1 cellular context compared by ENCODE assay signal in the genomic region with DNA sequence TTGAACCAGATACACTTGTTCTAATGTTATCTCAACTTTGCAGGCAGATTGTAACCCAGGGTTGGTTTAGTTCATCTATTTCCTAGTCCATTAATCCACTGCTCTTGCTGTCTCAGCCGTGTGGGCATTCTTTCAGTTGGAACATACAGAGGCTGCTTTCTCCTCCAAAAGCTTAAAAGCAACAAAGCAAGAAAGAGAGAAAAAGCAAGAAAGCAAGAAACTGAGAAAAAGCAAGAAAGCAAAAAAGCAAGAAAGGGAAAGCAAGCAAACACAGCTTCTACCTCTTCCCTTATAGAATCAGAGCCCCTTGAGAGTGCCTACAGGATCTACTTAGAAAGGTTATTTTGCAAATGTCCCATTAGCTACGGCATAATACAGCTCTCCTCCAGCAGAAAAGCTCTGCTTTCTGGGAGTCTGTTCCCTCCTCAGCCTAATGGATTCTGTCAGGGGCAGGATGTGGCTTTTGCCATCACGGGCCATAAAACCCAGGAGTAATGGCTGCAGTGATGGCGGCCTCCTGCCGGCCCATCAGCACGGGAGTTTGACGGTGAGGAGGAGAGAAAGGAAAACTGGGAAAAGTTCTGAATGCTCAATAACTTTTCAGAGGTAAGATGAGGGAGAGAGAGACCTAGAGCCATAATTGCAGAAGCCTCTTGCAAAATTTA.
TF ChIP-seq lines count a peak whose summit lies in the region.

No MANE protein-coding gene starts in this region.

TF ChIP-seq in K562, 482 proteins besides CTCF, POLR2A, EP300 and RAD21 (continued from another document and continues in another):
- TF ChIP-seq, protein P1, sequence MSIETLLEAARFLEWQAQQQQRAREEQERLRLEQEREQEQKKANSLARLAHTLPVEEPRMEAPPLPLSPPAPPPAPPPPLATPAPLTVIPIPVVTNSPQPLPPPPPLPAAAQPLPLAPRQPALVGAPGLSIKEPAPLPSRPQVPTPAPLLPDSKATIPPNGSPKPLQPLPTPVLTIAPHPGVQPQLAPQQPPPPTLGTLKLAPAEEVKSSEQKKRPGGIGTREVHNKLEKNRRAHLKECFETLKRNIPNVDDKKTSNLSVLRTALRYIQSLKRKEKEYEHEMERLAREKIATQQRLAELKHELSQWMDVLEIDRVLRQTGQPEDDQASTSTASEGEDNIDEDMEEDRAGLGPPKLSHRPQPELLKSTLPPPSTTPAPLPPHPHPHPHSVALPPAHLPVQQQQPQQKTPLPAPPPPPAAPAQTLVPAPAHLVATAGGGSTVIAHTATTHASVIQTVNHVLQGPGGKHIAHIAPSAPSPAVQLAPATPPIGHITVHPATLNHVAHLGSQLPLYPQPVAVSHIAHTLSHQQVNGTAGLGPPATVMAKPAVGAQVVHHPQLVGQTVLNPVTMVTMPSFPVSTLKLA (conservative IDR thresholded peaks at IDR 0.05): no peak; a peak in 1 of 4 replicates
- TF ChIP-seq MED1 (CRISPR knock-in tag; IDR thresholded peaks at IDR 0.05; ENCODE audit: borderline replicate concordance) (no peak), GTF2F1 (IDR thresholded peaks at IDR 0.05; ENCODE audit: low read depth, low read length) (no peak), SIN3B (IDR thresholded peaks at IDR 0.05; ENCODE audit: low read depth) (no peak), SMARCB1 (IDR thresholded peaks at IDR 0.05; ENCODE audit: insufficient read length, low read depth) (no peak), ZFP1 (CRISPR knock-in tag; IDR thresholded peaks at IDR 0.05) (no peak), ETS2 (tag; IDR thresholded peaks at IDR 0.05; ENCODE audit: borderline replicate concordance, poor library complexity, severe bottlenecking) (no peak), MXI1 (IDR thresholded peaks at IDR 0.05; ENCODE audit: low read depth, low read length) (no peak), ZNF324 (CRISPR knock-in tag; IDR thresholded peaks at IDR 0.05) (no peak), KLF13 (tag; IDR thresholded peaks at IDR 0.05; ENCODE audit: borderline replicate concordance, low read depth) (no peak), MAFK (IDR thresholded peaks at IDR 0.05; ENCODE audit: low read length) (peak; percentile 18; the same call in 1 of the 2 replicates), SIX5 (IDR thresholded peaks at IDR 0.05; ENCODE audit: borderline replicate concordance in 1 of 2, insufficient read depth in 1 of 2, low read depth in 1 of 2, low read length in 2 of 2) (no peak), ZFX (CRISPR knock-in tag; IDR thresholded peaks at IDR 0.05) (peak; percentile 70), FIP1L1 (IDR thresholded peaks at IDR 0.05; ENCODE audit: low read depth, low read length, poor library complexity, severe bottlenecking) (no peak), MYC (IDR thresholded peaks at IDR 0.05; ENCODE audit: low read depth, low read length) (peak; percentile 37; the same call in 1 of the 2 replicates), MYC (CRISPR knock-in tag; IDR thresholded peaks at IDR 0.05; ENCODE audit: borderline replicate concordance, low read depth) (no peak), ZKSCAN3 (CRISPR knock-in tag; IDR thresholded peaks at IDR 0.05) (no peak), KDM5B (IDR thresholded peaks at IDR 0.05; ENCODE audit: insufficient replicate concordance, low read depth, low read length) (no peak), ZNF140 (CRISPR knock-in tag; IDR thresholded peaks at IDR 0.05) (no peak; the same call in 1 of the 2 replicates), SMAD2 (IDR thresholded peaks at IDR 0.05; ENCODE audit: low read depth, low read length) (no peak), SMAD3 (CRISPR knock-in tag; conservative IDR thresholded peaks at IDR 0.05) (no peak; the same call in 1 of the 2 replicates), SRSF3 (IDR thresholded peaks at IDR 0.05; ENCODE audit: insufficient read depth, low read length) (no peak), ZNF77 (CRISPR knock-in tag; IDR thresholded peaks at IDR 0.05) (no peak), KAT8 (IDR thresholded peaks at IDR 0.05; ENCODE audit: low read depth) (no peak), ZNF12 (CRISPR knock-in tag; IDR thresholded peaks at IDR 0.05) (no peak), SIN3A (IDR thresholded peaks at IDR 0.05; ENCODE audit: borderline replicate concordance in 2 of 2, control insufficient read depth in 1 of 2, low read depth in 2 of 2, low read length in 2 of 2) (no peak), ZNF778 (CRISPR knock-in tag; IDR thresholded peaks at IDR 0.05) (no peak), GATAD2A (IDR thresholded peaks at IDR 0.05) (no peak), RFX5 (IDR thresholded peaks at IDR 0.05; ENCODE audit: low read depth, low read length) (no peak), SRSF7 (optimal IDR thresholded peaks at IDR 0.05; ENCODE audit: low read depth, low read length) (no peak), POU5F1 (IDR thresholded peaks at IDR 0.05; ENCODE audit: borderline replicate concordance, low read depth, low read length, partially characterized antibody) (no peak), CSDE1 (IDR thresholded peaks at IDR 0.05) (0 out of 4 replicates have a peak, but pooled peaks of 1 of the 2 experiments have one; percentile 68), JUND (IDR thresholded peaks at IDR 0.05; ENCODE audit: borderline replicate concordance, low read depth, low read length) (peak; percentile 47; the same call in 1 of the 2 replicates), JUND (tag; IDR thresholded peaks at IDR 0.05; ENCODE audit: borderline replicate concordance, low read depth, low read length) (no peak; the same call in 2 of the 3 replicates)
- TF ChIP-seq, protein P2, sequence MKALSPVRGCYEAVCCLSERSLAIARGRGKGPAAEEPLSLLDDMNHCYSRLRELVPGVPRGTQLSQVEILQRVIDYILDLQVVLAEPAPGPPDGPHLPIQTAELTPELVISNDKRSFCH (CRISPR knock-in tag; IDR thresholded peaks at IDR 0.05): no peak
- TF ChIP-seq, protein P2 (tag; IDR thresholded peaks at IDR 0.05): no peak
- TF ChIP-seq, protein P3, sequence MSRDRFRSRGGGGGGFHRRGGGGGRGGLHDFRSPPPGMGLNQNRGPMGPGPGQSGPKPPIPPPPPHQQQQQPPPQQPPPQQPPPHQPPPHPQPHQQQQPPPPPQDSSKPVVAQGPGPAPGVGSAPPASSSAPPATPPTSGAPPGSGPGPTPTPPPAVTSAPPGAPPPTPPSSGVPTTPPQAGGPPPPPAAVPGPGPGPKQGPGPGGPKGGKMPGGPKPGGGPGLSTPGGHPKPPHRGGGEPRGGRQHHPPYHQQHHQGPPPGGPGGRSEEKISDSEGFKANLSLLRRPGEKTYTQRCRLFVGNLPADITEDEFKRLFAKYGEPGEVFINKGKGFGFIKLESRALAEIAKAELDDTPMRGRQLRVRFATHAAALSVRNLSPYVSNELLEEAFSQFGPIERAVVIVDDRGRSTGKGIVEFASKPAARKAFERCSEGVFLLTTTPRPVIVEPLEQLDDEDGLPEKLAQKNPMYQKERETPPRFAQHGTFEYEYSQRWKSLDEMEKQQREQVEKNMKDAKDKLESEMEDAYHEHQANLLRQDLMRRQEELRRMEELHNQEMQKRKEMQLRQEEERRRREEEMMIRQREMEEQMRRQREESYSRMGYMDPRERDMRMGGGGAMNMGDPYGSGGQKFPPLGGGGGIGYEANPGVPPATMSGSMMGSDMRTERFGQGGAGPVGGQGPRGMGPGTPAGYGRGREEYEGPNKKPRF (IDR thresholded peaks at IDR 0.05; ENCODE audit: low read depth, low read length): no peak
- TF ChIP-seq, protein P4, sequence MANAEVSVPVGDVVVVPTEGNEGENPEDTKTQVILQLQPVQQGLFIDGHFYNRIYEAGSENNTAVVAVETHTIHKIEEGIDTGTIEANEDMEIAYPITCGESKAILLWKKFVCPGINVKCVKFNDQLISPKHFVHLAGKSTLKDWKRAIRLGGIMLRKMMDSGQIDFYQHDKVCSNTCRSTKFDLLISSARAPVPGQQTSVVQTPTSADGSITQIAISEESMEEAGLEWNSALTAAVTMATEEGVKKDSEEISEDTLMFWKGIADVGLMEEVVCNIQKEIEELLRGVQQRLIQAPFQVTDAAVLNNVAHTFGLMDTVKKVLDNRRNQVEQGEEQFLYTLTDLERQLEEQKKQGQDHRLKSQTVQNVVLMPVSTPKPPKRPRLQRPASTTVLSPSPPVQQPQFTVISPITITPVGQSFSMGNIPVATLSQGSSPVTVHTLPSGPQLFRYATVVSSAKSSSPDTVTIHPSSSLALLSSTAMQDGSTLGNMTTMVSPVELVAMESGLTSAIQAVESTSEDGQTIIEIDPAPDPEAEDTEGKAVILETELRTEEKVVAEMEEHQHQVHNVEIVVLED (CRISPR knock-in tag; IDR thresholded peaks at IDR 0.05): no peak
- TF ChIP-seq, protein P5, sequence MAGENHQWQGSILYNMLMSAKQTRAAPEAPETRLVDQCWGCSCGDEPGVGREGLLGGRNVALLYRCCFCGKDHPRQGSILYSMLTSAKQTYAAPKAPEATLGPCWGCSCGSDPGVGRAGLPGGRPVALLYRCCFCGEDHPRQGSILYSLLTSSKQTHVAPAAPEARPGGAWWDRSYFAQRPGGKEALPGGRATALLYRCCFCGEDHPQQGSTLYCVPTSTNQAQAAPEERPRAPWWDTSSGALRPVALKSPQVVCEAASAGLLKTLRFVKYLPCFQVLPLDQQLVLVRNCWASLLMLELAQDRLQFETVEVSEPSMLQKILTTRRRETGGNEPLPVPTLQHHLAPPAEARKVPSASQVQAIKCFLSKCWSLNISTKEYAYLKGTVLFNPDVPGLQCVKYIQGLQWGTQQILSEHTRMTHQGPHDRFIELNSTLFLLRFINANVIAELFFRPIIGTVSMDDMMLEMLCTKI (IDR thresholded peaks at IDR 0.05; ENCODE audit: partially characterized antibody): no peak
- TF ChIP-seq, protein P6, sequence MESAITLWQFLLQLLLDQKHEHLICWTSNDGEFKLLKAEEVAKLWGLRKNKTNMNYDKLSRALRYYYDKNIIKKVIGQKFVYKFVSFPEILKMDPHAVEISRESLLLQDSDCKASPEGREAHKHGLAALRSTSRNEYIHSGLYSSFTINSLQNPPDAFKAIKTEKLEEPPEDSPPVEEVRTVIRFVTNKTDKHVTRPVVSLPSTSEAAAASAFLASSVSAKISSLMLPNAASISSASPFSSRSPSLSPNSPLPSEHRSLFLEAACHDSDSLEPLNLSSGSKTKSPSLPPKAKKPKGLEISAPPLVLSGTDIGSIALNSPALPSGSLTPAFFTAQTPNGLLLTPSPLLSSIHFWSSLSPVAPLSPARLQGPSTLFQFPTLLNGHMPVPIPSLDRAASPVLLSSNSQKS (CRISPR knock-in tag; IDR thresholded peaks at IDR 0.05): no peak
- TF ChIP-seq, protein P7, sequence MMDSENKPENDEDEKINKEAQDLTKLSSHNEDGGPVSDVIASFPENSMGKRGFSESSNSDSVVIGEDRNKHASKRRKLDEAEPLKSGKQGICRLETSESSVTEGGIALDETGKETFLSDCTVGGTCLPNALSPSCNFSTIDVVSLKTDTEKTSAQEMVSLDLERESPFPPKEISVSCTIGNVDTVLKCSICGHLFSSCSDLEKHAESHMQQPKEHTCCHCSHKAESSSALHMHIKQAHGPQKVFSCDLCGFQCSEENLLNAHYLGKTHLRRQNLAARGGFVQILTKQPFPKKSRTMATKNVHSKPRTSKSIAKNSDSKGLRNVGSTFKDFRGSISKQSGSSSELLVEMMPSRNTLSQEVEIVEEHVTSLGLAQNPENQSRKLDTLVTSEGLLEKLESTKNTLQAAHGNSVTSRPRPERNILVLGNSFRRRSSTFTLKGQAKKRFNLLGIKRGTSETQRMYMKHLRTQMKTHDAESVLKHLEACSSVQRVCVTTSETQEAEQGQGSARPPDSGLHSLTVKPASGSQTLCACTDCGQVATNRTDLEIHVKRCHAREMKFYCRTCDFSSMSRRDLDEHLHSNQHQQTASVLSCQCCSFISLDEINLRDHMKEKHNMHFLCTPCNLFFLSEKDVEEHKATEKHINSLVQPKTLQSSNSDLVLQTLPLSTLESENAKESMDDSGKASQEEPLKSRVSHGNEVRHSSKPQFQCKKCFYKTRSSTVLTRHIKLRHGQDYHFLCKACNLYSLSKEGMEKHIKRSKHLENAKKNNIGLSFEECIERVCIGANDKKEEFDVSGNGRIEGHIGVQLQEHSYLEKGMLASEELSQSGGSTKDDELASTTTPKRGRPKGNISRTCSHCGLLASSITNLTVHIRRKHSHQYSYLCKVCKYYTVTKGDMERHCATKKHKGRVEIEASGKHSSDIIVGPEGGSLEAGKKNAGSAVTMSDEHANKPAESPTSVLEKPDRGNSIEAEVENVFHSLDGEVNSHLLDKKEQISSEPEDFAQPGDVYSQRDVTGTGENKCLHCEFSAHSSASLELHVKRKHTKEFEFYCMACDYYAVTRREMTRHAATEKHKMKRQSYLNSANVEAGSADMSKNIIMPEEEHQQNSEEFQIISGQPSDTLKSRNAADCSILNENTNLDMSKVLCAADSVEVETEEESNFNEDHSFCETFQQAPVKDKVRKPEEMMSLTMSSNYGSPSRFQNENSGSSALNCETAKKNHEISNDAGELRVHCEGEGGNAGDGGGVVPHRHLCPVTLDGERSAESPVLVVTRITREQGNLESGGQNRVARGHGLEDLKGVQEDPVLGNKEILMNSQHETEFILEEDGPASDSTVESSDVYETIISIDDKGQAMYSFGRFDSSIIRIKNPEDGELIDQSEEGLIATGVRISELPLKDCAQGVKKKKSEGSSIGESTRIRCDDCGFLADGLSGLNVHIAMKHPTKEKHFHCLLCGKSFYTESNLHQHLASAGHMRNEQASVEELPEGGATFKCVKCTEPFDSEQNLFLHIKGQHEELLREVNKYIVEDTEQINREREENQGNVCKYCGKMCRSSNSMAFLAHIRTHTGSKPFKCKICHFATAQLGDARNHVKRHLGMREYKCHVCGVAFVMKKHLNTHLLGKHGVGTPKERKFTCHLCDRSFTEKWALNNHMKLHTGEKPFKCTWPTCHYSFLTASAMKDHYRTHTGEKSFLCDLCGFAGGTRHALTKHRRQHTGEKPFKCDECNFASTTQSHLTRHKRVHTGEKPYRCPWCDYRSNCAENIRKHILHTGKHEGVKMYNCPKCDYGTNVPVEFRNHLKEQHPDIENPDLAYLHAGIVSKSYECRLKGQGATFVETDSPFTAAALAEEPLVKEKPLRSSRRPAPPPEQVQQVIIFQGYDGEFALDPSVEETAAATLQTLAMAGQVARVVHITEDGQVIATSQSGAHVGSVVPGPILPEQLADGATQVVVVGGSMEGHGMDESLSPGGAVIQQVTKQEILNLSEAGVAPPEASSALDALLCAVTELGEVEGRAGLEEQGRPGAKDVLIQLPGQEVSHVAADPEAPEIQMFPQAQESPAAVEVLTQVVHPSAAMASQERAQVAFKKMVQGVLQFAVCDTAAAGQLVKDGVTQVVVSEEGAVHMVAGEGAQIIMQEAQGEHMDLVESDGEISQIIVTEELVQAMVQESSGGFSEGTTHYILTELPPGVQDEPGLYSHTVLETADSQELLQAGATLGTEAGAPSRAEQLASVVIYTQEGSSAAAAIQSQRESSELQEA (IDR thresholded peaks at IDR 0.05; ENCODE audit: low read depth): no peak; the same call in 1 of the 2 replicates
